ENCODE assay signal across 18 cellular contexts in genomic region chr16:67855789-67856188, GRCh38. TPM values are rescaled to one million over a fixed set of nuclear protein-coding genes. Genes with fewer than 3 reads are reported as not detected.
DNase-seq lines count a peak whose midpoint lies in the region; ATAC-seq and TF ChIP-seq lines count a peak whose summit lies in the region.
"Had no signal": no experiment of that assay in that cellular context is flagged by ENCODE, and none has a peak within 500 bp of the region (broad histone marks: within the 10 kb centered on the region; RNA-seq: fewer than 3 reads in every experiment).

No MANE protein-coding gene starts in this region.

- H3K4me3 ChIP-seq in endodermal cell (ENCODE audit: low read length), result no peak overlapping the region
- no peak overlapping the region for H3K4me3 ChIP-seq in gastrocnemius medialis
- H3K4me3 ChIP-seq: BLaER1 had no signal

- TF ChIP-seq CTCF in endodermal cell (conservative IDR thresholded peaks at IDR 0.05), result no peak
- no peak for TF ChIP-seq CTCF in gastrocnemius medialis (IDR thresholded peaks at IDR 0.05 in 4 of 5, conservative IDR thresholded peaks at IDR 0.05 in 1 of 5)
- TF ChIP-seq CTCF in GM10266 (IDR thresholded peaks at IDR 0.05; ENCODE audit: control insufficient read depth, insufficient read depth, low read depth, missing control alignments), result no peak

- H3K36me3 ChIP-seq in endodermal cell (ENCODE audit: control insufficient read depth, insufficient read depth, low read length), result peaks cover 41% of the 10 kb centered on the region
- no peaks in the 10 kb centered on the region for H3K36me3 ChIP-seq in gastrocnemius medialis

- H3K36me3 Mint-ChIP-seq in activated T-cell treated with anti-CD3 and anti-CD28 coated beads, Interleukin-2, amount 50 U/mL, for 24 hours (ENCODE audit: low read depth), result peaks cover 64% of the 10 kb centered on the region
- H3K36me3 Mint-ChIP-seq in activated T-cell treated with anti-CD3 and anti-CD28 coated beads, Interleukin-2, amount 50 U/mL, for 72 hours (ENCODE audit: insufficient read depth in 2 of 2), result peaks cover 0 to 4% of the 10 kb centered on the region in 2 donors
- H3K36me3 Mint-ChIP-seq in T-helper 17 cell (ENCODE audit: low read depth) (no peaks in the 10 kb centered on the region), endodermal cell (ENCODE audit: low read depth) (peaks cover 32% of the 10 kb centered on the region)

- in situ Hi-C loops in gastrocnemius medialis (cut with MboI; ENCODE audit: low sequenced_read_pairs in 4 of 4), result no loop called here

- H3K27ac ChIP-seq in endodermal cell (ENCODE audit: low read depth, low read length) (no peak overlapping the region), gastrocnemius medialis (peak overlapping the region; percentile 93 to 99 (median 97))
- H3K27ac ChIP-seq: 22Rv1, BLaER1 had no signal

- 96% methylated on average over 4 to 10 of the region's 10 CpGs for WGBS in endodermal cell (ENCODE audit: insufficient coverage in 1 of 2, insufficient read length in 1 of 2), 2 experiments

- peaks cover 22% of the 10 kb centered on the region for H3K4me1 ChIP-seq in endodermal cell (ENCODE audit: control insufficient read depth, insufficient read depth, low read length)
- peaks cover 50% of the 10 kb centered on the region in 2 donors for H3K4me1 ChIP-seq in gastrocnemius medialis

- H3K9me3 ChIP-seq in T-helper 17 cell (ENCODE audit: control insufficient read depth, low read length, poor library complexity, severe bottlenecking) (no peaks in the 10 kb centered on the region), endodermal cell (ENCODE audit: control insufficient read depth, low read length) (no peaks in the 10 kb centered on the region), gastrocnemius medialis (no peaks in the 10 kb centered on the region)
- H3K9me3 ChIP-seq: BLaER1 had no signal

- H3K27me3 Mint-ChIP-seq in activated T-cell treated with anti-CD3 and anti-CD28 coated beads, Interleukin-2, amount 50 U/mL, for 24 hours, result no peaks in the 10 kb centered on the region
- no peaks in the 10 kb centered on the region for H3K27me3 Mint-ChIP-seq in activated T-cell treated with anti-CD3 and anti-CD28 coated beads, Interleukin-2, amount 50 U/mL, for 72 hours (ENCODE audit: low read depth)
- no peaks in the 10 kb centered on the region for H3K27me3 Mint-ChIP-seq in T-helper 17 cell
- H3K27me3 Mint-ChIP-seq in endodermal cell (ENCODE audit: insufficient read depth), result no peaks in the 10 kb centered on the region
- H3K27me3 Mint-ChIP-seq: CD8-positive, alpha-beta memory T cell had no signal

- H3K9ac ChIP-seq in endodermal cell (ENCODE audit: extremely low read depth, low read length, poor library complexity, severe bottlenecking), result no peak overlapping the region
- H3K9ac ChIP-seq: BLaER1 had no signal

- DNase-seq in activated T-cell treated with anti-CD3 and anti-CD28 coated beads, Interleukin-2, amount 50 U/mL, for 24 hours, result no peak
- DNase-seq in activated T-cell treated with anti-CD3 and anti-CD28 coated beads, Interleukin-2, amount 50 U/mL, for 72 hours, result no peak
- DNase-seq in T-helper 17 cell, result no peak
- no peak for DNase-seq in endodermal cell
- DNase-seq in gastrocnemius medialis, result no peak
- no peak for DNase-seq in T-helper 9 cell
- DNase-seq in GM10266 (ENCODE audit: extremely low spot score), result no peak
- DNase-seq: CD8-positive, alpha-beta memory T cell; DND-41; GF-D8; NCI-H187 treated with DMSO at 0.1 percent for 48 hours; NCI-H2171; NCI-H774 had no signal

- ATAC-seq in activated T-cell treated with anti-CD3 and anti-CD28 coated beads, Interleukin-2, amount 50 U/mL, for 72 hours (replicated peaks in 1 of 2), result no peak
- no peak for ATAC-seq in T-helper 17 cell
- ATAC-seq in gastrocnemius medialis, result no peak
- no peak for ATAC-seq in HG03342 (IDR thresholded peaks at IDR 0.05; ENCODE audit: unreplicated experiment)
- ATAC-seq: Panc1 had no signal

- no peak for TF ChIP-seq POLR2A in gastrocnemius medialis (IDR thresholded peaks at IDR 0.05)

- intact Hi-C loops in gastrocnemius medialis (cut with DNase I; ENCODE audit: low total_unique reads), result no loop called here

- peak overlapping the region; percentile 26 for H3K27ac Mint-ChIP-seq in activated T-cell treated with anti-CD3 and anti-CD28 coated beads, Interleukin-2, amount 50 U/mL, for 24 hours
- no peak overlapping the region for H3K27ac Mint-ChIP-seq in activated T-cell treated with anti-CD3 and anti-CD28 coated beads, Interleukin-2, amount 50 U/mL, for 72 hours
- H3K27ac Mint-ChIP-seq in T-helper 17 cell (peak overlapping the region; percentile 92), endodermal cell (peak overlapping the region; percentile 91)

- no peaks in the 10 kb centered on the region for H3K9me3 Mint-ChIP-seq in activated T-cell treated with anti-CD3 and anti-CD28 coated beads, Interleukin-2, amount 50 U/mL, for 24 hours
- no peaks in the 10 kb centered on the region for H3K9me3 Mint-ChIP-seq in activated T-cell treated with anti-CD3 and anti-CD28 coated beads, Interleukin-2, amount 50 U/mL, for 72 hours
- no peaks in the 10 kb centered on the region for H3K9me3 Mint-ChIP-seq in endodermal cell
- H3K9me3 Mint-ChIP-seq: CD8-positive, alpha-beta memory T cell had no signal

- H3K27me3 ChIP-seq in endodermal cell (ENCODE audit: control insufficient read depth, insufficient read depth, low read length, poor library complexity, severe bottlenecking) (no peaks in the 10 kb centered on the region), gastrocnemius medialis (no peaks in the 10 kb centered on the region)
- H3K27me3 ChIP-seq: BLaER1 had no signal

- peaks cover 47% of the 10 kb centered on the region for H3K4me1 Mint-ChIP-seq in activated T-cell treated with anti-CD3 and anti-CD28 coated beads, Interleukin-2, amount 50 U/mL, for 24 hours (ENCODE audit: low read depth)
- peaks cover 41% of the 10 kb centered on the region for H3K4me1 Mint-ChIP-seq in activated T-cell treated with anti-CD3 and anti-CD28 coated beads, Interleukin-2, amount 50 U/mL, for 72 hours (ENCODE audit: low read depth)
- peaks cover 31% of the 10 kb centered on the region for H3K4me1 Mint-ChIP-seq in T-helper 17 cell
- peaks cover 38% of the 10 kb centered on the region for H3K4me1 Mint-ChIP-seq in endodermal cell

- H3K4me3 Mint-ChIP-seq in activated T-cell treated with anti-CD3 and anti-CD28 coated beads, Interleukin-2, amount 50 U/mL, for 24 hours, result no peak overlapping the region
- no peak overlapping the region for H3K4me3 Mint-ChIP-seq in activated T-cell treated with anti-CD3 and anti-CD28 coated beads, Interleukin-2, amount 50 U/mL, for 72 hours
- H3K4me3 Mint-ChIP-seq in T-helper 17 cell (no peak overlapping the region), endodermal cell (no peak overlapping the region)
- H3K4me3 Mint-ChIP-seq: CD8-positive, alpha-beta memory T cell had no signal

RNA-seq across cellular contexts. Expression of gene CENPT, which starts 8.3 kb away (rescaled TPM):
- 10 to 100 TPM; 43.6 to 59.4 TPM for total RNA-seq in activated T-cell treated with anti-CD3 and anti-CD28 coated beads, Interleukin-2, amount 50 U/mL, for 72 hours
- total RNA-seq in T-helper 17 cell (10 to 100 TPM; 75.3 to 77.0 TPM), endodermal cell (10 to 100 TPM; 43.7 to 57.2 TPM), gastrocnemius medialis (10 to 100 TPM; 14.9 to 41.2 (median 20.0) TPM)
- polyA plus RNA-seq in endodermal cell (2013, experiment 1 of 2), result 59.9 TPM
- 48.1 TPM for polyA plus RNA-seq in endodermal cell (2013, experiment 2 of 2)

RNA-seq across cellular contexts. Expression of gene NUTF2, which starts 9.1 kb away (rescaled TPM):
- total RNA-seq in activated T-cell treated with anti-CD3 and anti-CD28 coated beads, Interleukin-2, amount 50 U/mL, for 72 hours, result 10 to 100 TPM; 80.8 to 90.1 TPM
- total RNA-seq in T-helper 17 cell (10 to 100 TPM; 46.6 to 66.8 TPM), endodermal cell (100 to 1,000 TPM; 201 to 218 TPM), gastrocnemius medialis (100 to 1,000 TPM in 3 of 4 donors, 10 to 100 TPM in 1; 60.1 to 210 (median 114) TPM)
- polyA plus RNA-seq in endodermal cell (2013, experiment 1 of 2), result 236 TPM
- polyA plus RNA-seq in endodermal cell (2013, experiment 2 of 2), result 236 TPM

RNA-seq across cellular contexts. Expression of gene THAP11, which starts 13.7 kb away (rescaled TPM):
- 10 to 100 TPM; 31.7 to 39.2 TPM for total RNA-seq in activated T-cell treated with anti-CD3 and anti-CD28 coated beads, Interleukin-2, amount 50 U/mL, for 72 hours
- total RNA-seq in T-helper 17 cell (10 to 100 TPM; 31.2 to 33.1 TPM), endodermal cell (10 to 100 TPM; 28.0 to 32.9 TPM), gastrocnemius medialis (100 to 1,000 TPM in 2 of 4 donors, 10 to 100 TPM in 2; 61.9 to 120 (median 102) TPM)
- 28.7 TPM for polyA plus RNA-seq in endodermal cell (2013, experiment 1 of 2)
- polyA plus RNA-seq in endodermal cell (2013, experiment 2 of 2), result 26.0 TPM

RNA-seq across cellular contexts. Expression of gene EDC4, which starts 17.1 kb away (rescaled TPM):
- 10 to 100 TPM; 82.9 to 86.4 TPM for total RNA-seq in activated T-cell treated with anti-CD3 and anti-CD28 coated beads, Interleukin-2, amount 50 U/mL, for 72 hours
- total RNA-seq in T-helper 17 cell (100 to 1,000 TPM in 1 of 2 donors, 10 to 100 TPM in 1; 99.0 to 105 TPM), endodermal cell (10 to 100 TPM; 69.2 to 74.3 TPM), gastrocnemius medialis (10 to 100 TPM; 27.5 to 58.9 (median 48.5) TPM)
- polyA plus RNA-seq in endodermal cell (2013, experiment 1 of 2), result 74.2 TPM
- 64.8 TPM for polyA plus RNA-seq in endodermal cell (2013, experiment 2 of 2)

RNA-seq across cellular contexts. Expression of gene NRN1L, which starts 28.9 kb away (rescaled TPM):
- total RNA-seq in activated T-cell treated with anti-CD3 and anti-CD28 coated beads, Interleukin-2, amount 50 U/mL, for 72 hours, result 1 to 10 TPM in 1 of 2 donors, under 1 TPM in 1; 0.60 to 1.9 TPM
- total RNA-seq in T-helper 17 cell, result 1 to 10 TPM; 2.5 to 2.6 TPM
- total RNA-seq in endodermal cell, result 1 to 10 TPM; 7.0 to 7.3 TPM
- polyA plus RNA-seq in endodermal cell (2013, experiment 1 of 2), result 1.2 TPM
- polyA plus RNA-seq in endodermal cell (2013, experiment 2 of 2), result 0.79 TPM
- 1 to 10 TPM in 2 of 4 donors, under 1 TPM in 1, not detected in 1; 0.87 to 2.8 (median 1.1) TPM for total RNA-seq in gastrocnemius medialis
- total RNA-seq: H4 had no signal
